In the genomic region with DNA sequence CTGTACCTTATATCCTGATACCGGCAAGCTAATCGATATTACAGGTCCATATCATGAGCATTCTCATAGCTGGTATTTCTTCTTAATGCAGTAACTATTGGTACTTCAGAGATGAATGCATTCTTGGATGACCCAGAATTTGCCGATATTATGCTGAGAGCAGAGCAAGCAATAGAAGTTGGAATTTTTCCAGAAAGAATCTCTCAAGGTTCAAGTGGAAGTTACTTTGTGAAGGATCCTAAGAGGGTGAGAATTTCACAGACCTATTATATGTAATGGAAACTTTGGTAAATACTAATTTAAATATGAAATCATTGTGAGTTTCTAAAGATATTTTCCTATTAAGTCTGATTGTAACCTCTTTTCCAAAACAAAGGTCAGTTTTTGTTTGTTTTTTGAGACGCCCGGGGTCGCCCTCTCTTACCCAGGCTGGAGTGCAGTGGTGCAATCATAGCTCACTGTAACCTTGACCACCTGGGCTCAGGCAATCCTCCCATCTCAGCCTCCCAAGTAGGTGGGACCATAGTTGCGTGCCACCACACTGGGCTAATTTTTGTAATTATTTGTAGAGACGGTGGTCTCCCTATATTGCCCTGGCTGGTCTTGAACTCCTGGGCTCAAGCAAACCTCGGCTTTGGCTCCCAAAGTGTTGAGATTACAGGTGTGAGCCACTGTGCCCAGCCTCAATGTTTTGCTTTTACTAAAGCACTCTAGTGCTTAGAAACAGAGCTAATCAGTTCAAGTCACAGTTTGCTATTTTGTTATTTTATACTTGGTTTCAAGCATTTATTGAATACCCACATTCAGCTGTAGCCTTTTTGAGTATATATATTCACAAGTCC, we compare ENCODE assay signal across 18 cellular contexts. TPM values are rescaled to one million over a fixed set of nuclear protein-coding genes. Genes with fewer than 3 reads are reported as not detected.
DNase-seq lines count a peak whose midpoint lies in the region; ATAC-seq and TF ChIP-seq lines count a peak whose summit lies in the region.
"Had no signal": no experiment of that assay in that cellular context is flagged by ENCODE, and none has a peak within 500 bp of the region (broad histone marks: within the 10 kb centered on the region; RNA-seq: fewer than 3 reads in every experiment).

No MANE protein-coding gene starts in this region.

- H3K4me2 ChIP-seq in PC-9, result no peak overlapping the region

- POLR2A ChIA-PET in PC-9 (lab: Charles Lee; ENCODE audit: unreplicated experiment), result no interaction called here

- H3K4me1 ChIP-seq in PC-9 (replicated peaks; ENCODE audit: insufficient read depth) (no peaks in the 10 kb centered on the region), lower lobe of right lung (peaks cover 11% of the 10 kb centered on the region), esophagus squamous epithelium (peaks cover 0 to 7% (median 6%) of the 10 kb centered on the region in 3 donors)

- H3K9me2 ChIP-seq in PC-9 (ENCODE audit: insufficient read depth), result no peaks in the 10 kb centered on the region

- no peaks in the 10 kb centered on the region for H3F3A ChIP-seq in PC-9 (ENCODE audit: insufficient read depth, low read depth)

- no peaks in the 10 kb centered on the region for H4K20me1 ChIP-seq in PC-9 (ENCODE audit: insufficient read depth)

- no TSS peak for BruUV-seq in PC-9 (replicated peaks; lab: Mats Ljungman, UMichigan)

- H3K27ac ChIP-seq in PC-9 (0 out of 2 replicates have a peak overlapping the region, but pooled peaks have one; percentile 29), lower lobe of right lung (peak overlapping the region; percentile 53), esophagus squamous epithelium (no peak overlapping the region)
- H3K27ac ChIP-seq: SK-N-MC had no signal

- ATAC-seq in GM19351 (IDR thresholded peaks at IDR 0.05; ENCODE audit: unreplicated experiment) (peak; percentile 30), lower lobe of right lung (peak; percentile 55 to 58), HG03520 (IDR thresholded peaks at IDR 0.05; ENCODE audit: unreplicated experiment) (no peak)
- ATAC-seq: natural killer cell had no signal

- no peaks in the 10 kb centered on the region for H3K36me3 ChIP-seq in PC-9 (ENCODE audit: low read depth)
- H3K36me3 ChIP-seq in lower lobe of right lung, result peaks cover 28% of the 10 kb centered on the region
- H3K36me3 ChIP-seq in esophagus squamous epithelium, result peaks cover 0 to 32% (median 15%) of the 10 kb centered on the region in 3 donors

- no peak overlapping the region for H2AFZ ChIP-seq in PC-9

- TF ChIP-seq CTCF in GM13977 (IDR thresholded peaks at IDR 0.05; ENCODE audit: extremely low read depth, insufficient read depth, missing control alignments) (no peak), PC-9 (conservative IDR thresholded peaks at IDR 0.05) (no peak), lower lobe of right lung (IDR thresholded peaks at IDR 0.05) (no peak), GM13976 (IDR thresholded peaks at IDR 0.05; ENCODE audit: borderline replicate concordance, control extremely low read depth, extremely low read depth, insufficient read depth, missing control alignments) (no peak), esophagus squamous epithelium (IDR thresholded peaks at IDR 0.05) (no peak)

- DNase-seq in GM13977 (ENCODE audit: low spot score), result peak; percentile 13
- DNase-seq in PC-9, result no peak
- DNase-seq in lower lobe of right lung, result no peak
- no peak for DNase-seq in cerebellar nuclear complex (lab: John Stamatoyannopoulos, UW)
- no peak for DNase-seq in GM13976 (ENCODE audit: low spot score)
- no peak for DNase-seq in esophagus squamous epithelium (lab: John Stamatoyannopoulos, UW)
- DNase-seq: HFFc6; hypothalamus; kidney; natural killer cell; NCI-H1105 treated with DMSO at 0.1 percent for 48 hours; NCI-H2171 treated with DMSO at 0.1 percent for 48 hours; NCI-H774; stimulated activated CD4-positive, alpha-beta T cell treated with anti-CD3 and anti-CD28 coated beads, Interleukin-1b, Interleukin-23, amount 100 ng/mL, for 48 hours; stimulated activated naive CD4-positive, alpha-beta T cell treated with Interleukin-2 at 50 U/mL for 16 hours had no signal

- in situ Hi-C loops in GM13977 (cut with MboI; ENCODE audit: low pct_unique_long_range_greater_than_20kb, low sequenced_read_pairs, unreplicated experiment), result no loop called here
- in situ Hi-C loops in GM13976 (cut with MboI; ENCODE audit: low sequenced_read_pairs, unreplicated experiment), result no loop called here

- H3K27me3 ChIP-seq in PC-9 (ENCODE audit: insufficient read depth, low read depth) (no peaks in the 10 kb centered on the region), lower lobe of right lung (ENCODE audit: low read depth) (no peaks in the 10 kb centered on the region), esophagus squamous epithelium (no peaks in the 10 kb centered on the region)

- intact Hi-C loops in PC-9 (cut with micrococcal nuclease; ENCODE audit: unreplicated experiment), result no loop called here
- intact Hi-C loops in lower lobe of right lung (cut with DNase I), result no loop called here
- intact Hi-C loops in esophagus squamous epithelium (cut with DNase I), result no loop called here

- no peak for TF ChIP-seq POLR2A in esophagus squamous epithelium (IDR thresholded peaks at IDR 0.05)

- H3K9me3 ChIP-seq in PC-9 (ENCODE audit: insufficient read depth, low read depth), result no peaks in the 10 kb centered on the region
- no peaks in the 10 kb centered on the region for H3K9me3 ChIP-seq in lower lobe of right lung
- H3K9me3 ChIP-seq in esophagus squamous epithelium, result no peaks in the 10 kb centered on the region

- 82 to 91% methylated on average over 9 of the region's 9 CpGs for WGBS in esophagus squamous epithelium, 2 donors

- H3K4me3 ChIP-seq in PC-9 (no peak overlapping the region), lower lobe of right lung (no peak overlapping the region), esophagus squamous epithelium (no peak overlapping the region)
- H3K4me3 ChIP-seq: SK-N-MC had no signal

- H3K79me2 ChIP-seq in PC-9 (ENCODE audit: low read depth), result no peaks in the 10 kb centered on the region

- CTCF ChIA-PET in PC-9 (lab: Charles Lee), result no interaction called here

RNA-seq across cellular contexts. Expression of gene PI4K2B, which starts 18.6 kb away (rescaled TPM):
- total RNA-seq in PC-9 (2021), result 16.4 and 19.3 TPM in 2 replicates
- 21.1 TPM for total RNA-seq in lower lobe of right lung
- total RNA-seq in esophagus squamous epithelium, result 10 to 100 TPM; 11.7 to 31.7 (median 26.8) TPM

Comparison
In these comparisons a context has a peak if more than half of its experiments do, and no peak if none do; other contexts are left out.
1. H3K27ac ChIP-seq: peak in PC-9 (single experiment) and lower lobe of right lung (single experiment); none in esophagus squamous epithelium (0 of 4).